12 cellular contexts compared by ENCODE assay signal in genomic region chr2:241902357-241902991, GRCh38. TPM values are rescaled to one million over a fixed set of nuclear protein-coding genes. Genes with fewer than 3 reads are reported as not detected.
DNase-seq lines count a peak whose midpoint lies in the region; ATAC-seq and TF ChIP-seq lines count a peak whose summit lies in the region.
"Had no signal": no experiment of that assay in that cellular context is flagged by ENCODE, and none has a peak within 500 bp of the region (broad histone marks: within the 10 kb centered on the region; RNA-seq: fewer than 3 reads in every experiment).

No MANE protein-coding gene starts in this region.

- H3K4me1 ChIP-seq in suprapubic skin: peaks cover 39% of the 10 kb centered on the region

- H3K36me3 Mint-ChIP-seq in activated CD4-positive, alpha-beta T cell treated with anti-CD3 and anti-CD28 coated beads for 36 hours (ENCODE audit: low read depth): peaks cover 3% of the 10 kb centered on the region
- H3K36me3 Mint-ChIP-seq in activated B cell treated with CpG ODN at 0.5 μM for 24 hours (ENCODE audit: low read depth): peaks cover 41% of the 10 kb centered on the region
- H3K36me3 Mint-ChIP-seq: activated CD8-positive, alpha-beta memory T cell treated with anti-CD3 and anti-CD28 coated beads, Interleukin-2, amount 10 ng/mL, durations not matched to agents 7 days and 5 days had no signal

- no peak overlapping the region for H3K4me3 Mint-ChIP-seq in activated CD4-positive, alpha-beta T cell treated with anti-CD3 and anti-CD28 coated beads for 36 hours
- no peak overlapping the region for H3K4me3 Mint-ChIP-seq in activated B cell treated with CpG ODN at 0.5 μM for 24 hours
- H3K4me3 Mint-ChIP-seq: activated CD8-positive, alpha-beta memory T cell treated with anti-CD3 and anti-CD28 coated beads, Interleukin-2, amount 10 ng/mL, durations not matched to agents 7 days and 5 days; dendritic cell treated with granulocyte-macrophage colony-stimulating factor and Interleukin-4, amounts not matched to agents 40 ng/mL and 50 ng/mL, for 4 days had no signal

- H3K4me3 ChIP-seq in suprapubic skin: peak overlapping the region; percentile 28

- no peaks in the 10 kb centered on the region for H3K9me3 Mint-ChIP-seq in activated CD4-positive, alpha-beta T cell treated with anti-CD3 and anti-CD28 coated beads for 36 hours (ENCODE audit: low read depth)
- no peaks in the 10 kb centered on the region for H3K9me3 Mint-ChIP-seq in activated B cell treated with CpG ODN at 0.5 μM for 24 hours
- H3K9me3 Mint-ChIP-seq: dendritic cell treated with granulocyte-macrophage colony-stimulating factor and Interleukin-4, amounts not matched to agents 40 ng/mL and 50 ng/mL, for 4 days had no signal

- H3K36me3 ChIP-seq in suprapubic skin: no peaks in the 10 kb centered on the region

- no peak for ATAC-seq in activated CD4-positive, alpha-beta T cell treated with anti-CD3 and anti-CD28 coated beads for 36 hours
- no peak for ATAC-seq in activated B cell treated with CpG ODN at 0.5 μM for 24 hours (ENCODE audit: low read depth)
- no peak for ATAC-seq in SK-N-SH treated with all-trans-retinoic acid at 6 μM for 48 hours
- no peak for ATAC-seq in HG02623 (IDR thresholded peaks at IDR 0.05; ENCODE audit: unreplicated experiment)
- ATAC-seq: activated CD8-positive, alpha-beta memory T cell treated with anti-CD3 and anti-CD28 coated beads, Interleukin-2, amount 10 ng/mL, durations not matched to agents 7 days and 5 days had no signal

- H3K27me3 ChIP-seq in suprapubic skin: no peaks in the 10 kb centered on the region

- CTCF ChIA-PET in activated CD4-positive, alpha-beta T cell treated with anti-CD3 and anti-CD28 coated beads for 36 hours (lab: Charles Lee): no interaction called here
- CTCF ChIA-PET in activated B cell treated with CpG ODN at 0.5 μM for 24 hours (lab: Charles Lee): no interaction called here

- no peaks in the 10 kb centered on the region for H3K9me3 ChIP-seq in suprapubic skin

- peak overlapping the region; percentile 64 for H3K27ac ChIP-seq in suprapubic skin

- H3K4me1 Mint-ChIP-seq in activated CD4-positive, alpha-beta T cell treated with anti-CD3 and anti-CD28 coated beads for 36 hours: peaks cover 4% of the 10 kb centered on the region
- H3K4me1 Mint-ChIP-seq in activated B cell treated with CpG ODN at 0.5 μM for 24 hours: peaks cover 5% of the 10 kb centered on the region
- H3K4me1 Mint-ChIP-seq: activated CD8-positive, alpha-beta memory T cell treated with anti-CD3 and anti-CD28 coated beads, Interleukin-2, amount 10 ng/mL, durations not matched to agents 7 days and 5 days had no signal

- TF ChIP-seq EP300 in suprapubic skin (IDR thresholded peaks at IDR 0.05): no peak

- TF ChIP-seq POLR2A in suprapubic skin (IDR thresholded peaks at IDR 0.05): no peak

- no peak overlapping the region for H3K27ac Mint-ChIP-seq in activated CD4-positive, alpha-beta T cell treated with anti-CD3 and anti-CD28 coated beads for 36 hours
- H3K27ac Mint-ChIP-seq in activated B cell treated with CpG ODN at 0.5 μM for 24 hours: no peak overlapping the region
- H3K27ac Mint-ChIP-seq: activated CD8-positive, alpha-beta memory T cell treated with anti-CD3 and anti-CD28 coated beads, Interleukin-2, amount 10 ng/mL, durations not matched to agents 7 days and 5 days; dendritic cell treated with granulocyte-macrophage colony-stimulating factor and Interleukin-4, amounts not matched to agents 40 ng/mL and 50 ng/mL, for 4 days had no signal

- peak; percentile 10 for DNase-seq in activated CD4-positive, alpha-beta T cell treated with anti-CD3 and anti-CD28 coated beads for 36 hours
- no peak for DNase-seq in activated CD4-positive, alpha-beta T cell treated with anti-CD3 and anti-CD28 coated beads for 48 hours
- DNase-seq in activated B cell treated with CpG ODN at 0.5 μM for 24 hours (peak; percentile 10), left kidney (ENCODE audit: low read depth, low spot score) (peak; percentile 69), suprapubic skin (ENCODE audit: low spot score in 2 of 2) (peak; percentile 58 to 76), NOMO-1 treated with DMSO at 0.1 percent for 48 hours (lab: John Stamatoyannopoulos, UW; ENCODE audit: unreplicated experiment) (no peak)
- DNase-seq: activated CD8-positive, alpha-beta memory T cell treated with anti-CD3 and anti-CD28 coated beads, Interleukin-2, amount 10 ng/mL, durations not matched to agents 7 days and 5 days; GDM1 had no signal

- 36% methylated on average over 12 of the region's 48 CpGs for WGBS in suprapubic skin

- no peaks in the 10 kb centered on the region for H3K27me3 Mint-ChIP-seq in activated CD4-positive, alpha-beta T cell treated with anti-CD3 and anti-CD28 coated beads for 36 hours
- no peaks in the 10 kb centered on the region for H3K27me3 Mint-ChIP-seq in activated B cell treated with CpG ODN at 0.5 μM for 24 hours
- H3K27me3 Mint-ChIP-seq: activated CD8-positive, alpha-beta memory T cell treated with anti-CD3 and anti-CD28 coated beads, Interleukin-2, amount 10 ng/mL, durations not matched to agents 7 days and 5 days had no signal

- intact Hi-C loops in activated CD4-positive, alpha-beta T cell treated with anti-CD3 and anti-CD28 coated beads for 36 hours (cut with DNase I, micrococcal nuclease): no loop called here
- intact Hi-C loops in activated B cell treated with CpG ODN at 0.5 μM for 24 hours (cut with micrococcal nuclease): no loop called here

- POLR2A ChIA-PET in activated CD4-positive, alpha-beta T cell treated with anti-CD3 and anti-CD28 coated beads for 36 hours (lab: Charles Lee): no interaction called here
- POLR2A ChIA-PET in activated B cell treated with CpG ODN at 0.5 μM for 24 hours (lab: Charles Lee): interaction anchor here (0.6 kb wide), 1 partner anchor 1760 kb away, joined by 3 read pairs; no protein-coding TSS in a partner anchor

- TF ChIP-seq CTCF in activated B cell treated with CpG ODN at 0.5 μM for 24 hours (IDR thresholded peaks at IDR 0.05) (no peak), suprapubic skin (IDR thresholded peaks at IDR 0.05) (no peak)

TF ChIP-seq in SK-N-SH treated with all-trans-retinoic acid at 6 μM for 48 hours, 23 proteins besides CTCF, POLR2A, EP300 and RAD21 (continues in another document):
- TF ChIP-seq POU6F1 (CRISPR knock-in tag; IDR thresholded peaks at IDR 0.05; ENCODE audit: borderline replicate concordance, low read depth) (no peak), GLIS3 (CRISPR knock-in tag; IDR thresholded peaks at IDR 0.05) (no peak), ZC3H10 (CRISPR knock-in tag; IDR thresholded peaks at IDR 0.05) (no peak), CSDC2 (CRISPR knock-in tag; IDR thresholded peaks at IDR 0.05) (no peak), ZFP3 (CRISPR knock-in tag; IDR thresholded peaks at IDR 0.05) (no peak), ISL1 (CRISPR knock-in tag; IDR thresholded peaks at IDR 0.05) (no peak), ZNF565 (CRISPR knock-in tag; conservative IDR thresholded peaks at IDR 0.05; ENCODE audit: low read depth) (no peak), BACH2 (CRISPR knock-in tag; IDR thresholded peaks at IDR 0.05; ENCODE audit: borderline replicate concordance) (no peak), CSRNP3 (CRISPR knock-in tag; IDR thresholded peaks at IDR 0.05) (no peak), ARNTL (CRISPR knock-in tag; IDR thresholded peaks at IDR 0.05; ENCODE audit: borderline replicate concordance, low read depth) (no peak), CREB5 (CRISPR knock-in tag; IDR thresholded peaks at IDR 0.05; ENCODE audit: low read depth) (no peak)

RNA-seq across cellular contexts. Expression of gene RTP5, which starts 32.9 kb away (rescaled TPM):
- total RNA-seq in activated CD4-positive, alpha-beta T cell treated with anti-CD3 and anti-CD28 coated beads for 36 hours: under 1 TPM in 1 of 2 experiments, not detected in 1; 0.07 TPM
- total RNA-seq in activated B cell treated with CpG ODN at 0.5 μM for 24 hours (0.12 TPM in 1 of 2 replicates, not detected in the other), suprapubic skin (not detected)
- total RNA-seq: activated CD8-positive, alpha-beta memory T cell treated with anti-CD3 and anti-CD28 coated beads, Interleukin-2, amount 10 ng/mL, durations not matched to agents 7 days and 5 days; right cardiac atrium had no signal

RNA-seq across cellular contexts. Expression of gene PDCD1, which starts 43.8 kb away (rescaled TPM):
- 10 to 100 TPM; 33.2 to 37.2 TPM for total RNA-seq in activated CD4-positive, alpha-beta T cell treated with anti-CD3 and anti-CD28 coated beads for 36 hours
- total RNA-seq in activated B cell treated with CpG ODN at 0.5 μM for 24 hours: 2.6 and 3.5 TPM in 2 replicates
- not detected for total RNA-seq in suprapubic skin

Comparison
In these comparisons a context has a peak if more than half of its experiments do, and no peak if none do; other contexts are left out.
1. DNase-seq: peak in activated CD4-positive, alpha-beta T cell treated with anti-CD3 and anti-CD28 coated beads for 36 hours (single experiment), activated B cell treated with CpG ODN at 0.5 μM for 24 hours (single experiment), left kidney (single experiment) and suprapubic skin (2 of 2); none in activated CD4-positive, alpha-beta T cell treated with anti-CD3 and anti-CD28 coated beads for 48 hours (single experiment) and NOMO-1 treated with DMSO at 0.1 percent for 48 hours (single experiment).